Comparison of ENCODE assay signal across 8 cellular contexts in genomic region chr20:38108438-38109024, GRCh38. TPM values are rescaled to one million over a fixed set of nuclear protein-coding genes. Genes with fewer than 3 reads are reported as not detected.
A peak's percentile ranks its signal among the peaks of the same experiment; 100 is the strongest.
DNase-seq lines count a peak whose midpoint lies in the region; TF ChIP-seq lines count a peak whose summit lies in the region.

No MANE protein-coding gene starts in this region.

- H3K4me1 ChIP-seq in adrenal gland (replicated peaks in 1 of 2) (peaks cover 17 to 30% of the 10 kb centered on the region in 2 donors), right atrium auricular region (peaks cover 0 to 46% of the 10 kb centered on the region in 2 donors), skeletal muscle tissue (ENCODE audit: control insufficient read depth in 3 of 3, insufficient read depth in 3 of 3, low read length in 3 of 3) (peaks cover 47 to 54% (median 54%) of the 10 kb centered on the region in 3 donors)

- TF ChIP-seq POLR2A in adrenal gland (IDR thresholded peaks at IDR 0.05) = no peak

- H3K4me3 ChIP-seq in adrenal gland (no peak overlapping the region), right atrium auricular region (no peak overlapping the region), skeletal muscle tissue (ENCODE audit: low read length in 3 of 3) (peak overlapping the region in 2 of 3 donors; percentile 31 to 39)

- H3K27ac ChIP-seq in adrenal gland (peak overlapping the region in 4 of 5 donors; percentile 42 to 84 (median 58)), right atrium auricular region (peak overlapping the region; percentile 77 to 88), skeletal muscle tissue (ENCODE audit: low read depth, low read length) (peak overlapping the region; percentile 95)

- intact Hi-C loops in adrenal gland (cut with DNase I) = no loop called here

- H3K9me3 ChIP-seq in adrenal gland (replicated peaks in 1 of 3) (no peaks in the 10 kb centered on the region), right atrium auricular region (no peaks in the 10 kb centered on the region), skeletal muscle tissue (ENCODE audit: control insufficient read depth in 3 of 3, low read length in 3 of 3) (no peaks in the 10 kb centered on the region)

- no peak for TF ChIP-seq CTCF in adrenal gland (IDR thresholded peaks at IDR 0.05)
- no peak for TF ChIP-seq CTCF in right atrium auricular region (IDR thresholded peaks at IDR 0.05)

- no peaks in the 10 kb centered on the region for H3K27me3 ChIP-seq in adrenal gland
- H3K27me3 ChIP-seq in right atrium auricular region = no peaks in the 10 kb centered on the region
- H3K27me3 ChIP-seq in skeletal muscle tissue (ENCODE audit: control insufficient read depth in 3 of 3, insufficient read depth in 3 of 3, low read length in 3 of 3) = no peaks in the 10 kb centered on the region

- DNase-seq in EH (ENCODE audit: low read depth) (peak; percentile 76), adrenal gland (peak in 6 of 7 donors; percentile 52 to 90 (median 73)), right atrium auricular region (ENCODE audit: low spot score) (peak; percentile 71), inferior parietal cortex (ENCODE audit: extremely low spot score) (no peak), dermis blood vessel endothelial cell (no peak), KG1 (lab: John Stamatoyannopoulos, UW) (no peak), NCI-H345 (lab: John Stamatoyannopoulos, UW) (no peak)

- peak overlapping the region; percentile 46 to 60 (median 48) for H3K9ac ChIP-seq in skeletal muscle tissue (ENCODE audit: low read depth in 1 of 3, low read length in 3 of 3)

- 46 to 71% (median 51%) methylated on average over 4 of the region's 4 CpGs for WGBS in adrenal gland, 4 donors

- no peaks in the 10 kb centered on the region for H3K36me3 ChIP-seq in adrenal gland (replicated peaks in 1 of 2)
- no peaks in the 10 kb centered on the region for H3K36me3 ChIP-seq in right atrium auricular region
- H3K36me3 ChIP-seq in skeletal muscle tissue (ENCODE audit: control insufficient read depth in 3 of 3, insufficient read depth in 3 of 3, low read length in 3 of 3) = no peaks in the 10 kb centered on the region

RNA-seq across cellular contexts. Expression of gene TGM2, which starts 56.5 kb away (rescaled TPM):
- 100 to 1,000 TPM in 6 of 8 donors, 10 to 100 TPM in 2; 41.9 to 262 (median 149) TPM for total RNA-seq in adrenal gland
- 10 to 100 TPM; 32.1 to 60.8 (median 46.9) TPM for polyA plus RNA-seq in adrenal gland
- total RNA-seq in right atrium auricular region = 1,000 to 10,000 TPM in 1 of 2 donors, 100 to 1,000 TPM in 1; 680 to 1,303 TPM
- total RNA-seq in skeletal muscle tissue = 7.3 TPM
- 401 and 1,564 TPM in 2 replicates for total RNA-seq in dermis blood vessel endothelial cell

Comparison
In these comparisons a context has a peak if more than half of its experiments do, and no peak if none do; other contexts are left out.
1. DNase-seq: peak in EH (single experiment), adrenal gland (6 of 7) and right atrium auricular region (single experiment); none in inferior parietal cortex (single experiment), dermis blood vessel endothelial cell (single experiment), KG1 (single experiment) and NCI-H345 (single experiment).
2. H3K4me3 ChIP-seq: peak in skeletal muscle tissue (2 of 3); none in adrenal gland (0 of 4) and right atrium auricular region (0 of 2).
3. Peak in every context shown above with its lines, with median percentiles within 50 percentile points of each other: H3K27ac ChIP-seq.